17 cellular contexts compared by ENCODE assay signal in genomic region chr12:1130164-1130563, GRCh38.
A peak's percentile ranks its signal among the peaks of the same experiment; 100 is the strongest.
DNase-seq lines count a peak whose midpoint lies in the region; ATAC-seq, FAIRE-seq and TF ChIP-seq lines count a peak whose summit lies in the region.
"Had no signal": no experiment of that assay in that cellular context is flagged by ENCODE, and none has a peak within 500 bp of the region (broad histone marks: within the 10 kb centered on the region; RNA-seq: fewer than 3 reads in every experiment).

No MANE protein-coding gene starts in this region.

- FAIRE-seq in astrocyte (lab: Jason Lieb, UNC): no peak

- H3K4me1 ChIP-seq in astrocyte (ENCODE audit: insufficient read depth, low read length) (no peaks in the 10 kb centered on the region), mesendoderm (ENCODE audit: control insufficient read depth, low read depth, low read length) (no peaks in the 10 kb centered on the region)
- peaks cover 4% of the 10 kb centered on the region for H3K4me1 ChIP-seq in effector memory CD4-positive, alpha-beta T cell (ENCODE audit: control insufficient read depth, insufficient read depth, low read length, poor library complexity, severe bottlenecking)
- H3K4me1 ChIP-seq: tibial nerve had no signal

- no peak overlapping the region for H4K5ac ChIP-seq in mesendoderm (ENCODE audit: low read length)

- H4K8ac ChIP-seq in mesendoderm (ENCODE audit: low read depth, low read length): no peak overlapping the region

- WGBS in mesendoderm (ENCODE audit: extremely low coverage, insufficient coverage, low lambda C conversion rate): no CpG with 5 or more reads among the region's 3 CpGs

- peaks cover 3% of the 10 kb centered on the region for H4K20me1 ChIP-seq in astrocyte (ENCODE audit: insufficient read depth, low read length)

- TF ChIP-seq CTCF in astrocyte (IDR thresholded peaks at IDR 0.05; ENCODE audit: insufficient read depth, low read depth, low read length): no peak

- peak; percentile 93 for DNase-seq in DMS53 (lab: John Stamatoyannopoulos, UW)
- DNase-seq in LoVo (ENCODE audit: low spot score): peak; percentile 86
- no peak for DNase-seq in astrocyte (ENCODE audit: low read depth)
- DNase-seq in mesendoderm: peak; percentile 26
- no peak for DNase-seq in NCI-H446 treated with DMSO at 0.1 percent for 48 hours (lab: John Stamatoyannopoulos, UW)
- no peak for DNase-seq in effector memory CD4-positive, alpha-beta T cell
- DNase-seq in posterior cingulate gyrus: no peak
- DNase-seq: activated CD4-positive, alpha-beta memory T cell treated with anti-CD3 and anti-CD28 coated beads for 36 hours; activated naive CD4-positive, alpha-beta T cell treated with anti-CD3 and anti-CD28 coated beads for 36 hours; dorsolateral prefrontal cortex; NCI-H345; right cardiac atrium had no signal

- no peaks in the 10 kb centered on the region for H3K79me1 ChIP-seq in mesendoderm (ENCODE audit: low read length)

- H3K23ac ChIP-seq in mesendoderm (ENCODE audit: low read length): no peak overlapping the region

- no peak for ATAC-seq in GM18907 (IDR thresholded peaks at IDR 0.05; ENCODE audit: unreplicated experiment)
- ATAC-seq: right cardiac atrium had no signal

- H2BK5ac ChIP-seq in mesendoderm (ENCODE audit: low read length): no peak overlapping the region

- H3K9me3 ChIP-seq in astrocyte (ENCODE audit: insufficient read depth, low read depth, low read length): no peaks in the 10 kb centered on the region
- no peaks in the 10 kb centered on the region for H3K9me3 ChIP-seq in effector memory CD4-positive, alpha-beta T cell (ENCODE audit: control insufficient read depth, low read length)
- H3K9me3 ChIP-seq: tibial nerve had no signal

- no peaks in the 10 kb centered on the region for H3K36me3 ChIP-seq in astrocyte (ENCODE audit: insufficient read depth, low read length)
- H3K36me3 ChIP-seq in mesendoderm (ENCODE audit: control insufficient read depth, insufficient read depth, low read length): no peaks in the 10 kb centered on the region
- H3K36me3 ChIP-seq in effector memory CD4-positive, alpha-beta T cell (ENCODE audit: control insufficient read depth, insufficient read depth, low read length): no peaks in the 10 kb centered on the region

- H3K27me3 Mint-ChIP-seq in astrocyte (ENCODE audit: low read depth, unreplicated experiment): no peaks in the 10 kb centered on the region
- H3K27me3 Mint-ChIP-seq: activated CD4-positive, alpha-beta memory T cell treated with anti-CD3 and anti-CD28 coated beads for 36 hours; memory B cell had no signal

- H2BK15ac ChIP-seq in mesendoderm (replicated peaks; ENCODE audit: low read depth): no peak overlapping the region

- H3K4me2 ChIP-seq in astrocyte (ENCODE audit: low read length) (no peak overlapping the region), mesendoderm (ENCODE audit: low read length) (no peak overlapping the region)

- H2AFZ ChIP-seq in astrocyte (ENCODE audit: low read depth, low read length): no peak overlapping the region

- H3K4me3 ChIP-seq in astrocyte (ENCODE audit: insufficient read depth, low read depth, low read length) (no peak overlapping the region), mesendoderm (ENCODE audit: low read length) (no peak overlapping the region)
- H3K4me3 ChIP-seq in effector memory CD4-positive, alpha-beta T cell (ENCODE audit: insufficient read depth, low read depth, low read length, poor library complexity, severe bottlenecking): no peak overlapping the region
- H3K4me3 ChIP-seq: dorsolateral prefrontal cortex, SK-N-MC, tibial nerve had no signal

- H3K27ac ChIP-seq in astrocyte (ENCODE audit: low read depth, low read length): no peak overlapping the region
- no peak overlapping the region for H3K27ac ChIP-seq in mesendoderm (ENCODE audit: low read depth, low read length)
- no peak overlapping the region for H3K27ac ChIP-seq in effector memory CD4-positive, alpha-beta T cell (ENCODE audit: insufficient read depth, low read length, poor library complexity, severe bottlenecking)
- H3K27ac ChIP-seq: SK-N-MC, tibial nerve had no signal

- H3K4me1 Mint-ChIP-seq in astrocyte (ENCODE audit: low read depth, unreplicated experiment): peaks cover 12% of the 10 kb centered on the region
- H3K4me1 Mint-ChIP-seq: CD14-positive monocyte, memory B cell had no signal

- no peak overlapping the region for H3K9ac ChIP-seq in astrocyte (ENCODE audit: low read length)
- no peak overlapping the region for H3K9ac ChIP-seq in mesendoderm (ENCODE audit: low read length)

- no peak overlapping the region for H3K4me3 Mint-ChIP-seq in astrocyte (ENCODE audit: unreplicated experiment)
- H3K4me3 Mint-ChIP-seq: activated CD4-positive, alpha-beta memory T cell treated with anti-CD3 and anti-CD28 coated beads for 36 hours; activated naive CD4-positive, alpha-beta T cell treated with anti-CD3 and anti-CD28 coated beads for 36 hours; CD14-positive monocyte; memory B cell had no signal

- H3K27ac Mint-ChIP-seq in astrocyte (ENCODE audit: unreplicated experiment): peak overlapping the region; percentile 8
- H3K27ac Mint-ChIP-seq: activated CD4-positive, alpha-beta memory T cell treated with anti-CD3 and anti-CD28 coated beads for 36 hours; activated naive CD4-positive, alpha-beta T cell treated with anti-CD3 and anti-CD28 coated beads for 36 hours had no signal

- no peak overlapping the region for H3K56ac ChIP-seq in mesendoderm (ENCODE audit: low read length)

- H3K4ac ChIP-seq in mesendoderm (ENCODE audit: low read depth, low read length): no peak overlapping the region

- H3K79me2 ChIP-seq in astrocyte (ENCODE audit: insufficient read depth, low read length): no peaks in the 10 kb centered on the region
- no peaks in the 10 kb centered on the region for H3K79me2 ChIP-seq in mesendoderm (ENCODE audit: control insufficient read depth, insufficient read depth, low read length)

- no peak overlapping the region for H3K18ac ChIP-seq in mesendoderm (ENCODE audit: low read length)

- H3K36me3 Mint-ChIP-seq in astrocyte (ENCODE audit: low read depth, unreplicated experiment): peaks cover 4% of the 10 kb centered on the region

- no peak overlapping the region for H2BK120ac ChIP-seq in mesendoderm (ENCODE audit: low read depth, low read length)

- intact Hi-C loops in posterior cingulate gyrus (cut with DNase I): no loop called here

- H2AK5ac ChIP-seq in mesendoderm (ENCODE audit: low read length): no peak overlapping the region

- H3K9me3 Mint-ChIP-seq in astrocyte (ENCODE audit: unreplicated experiment): no peaks in the 10 kb centered on the region
- H3K9me3 Mint-ChIP-seq: activated CD4-positive, alpha-beta memory T cell treated with anti-CD3 and anti-CD28 coated beads for 36 hours; activated naive CD4-positive, alpha-beta T cell treated with anti-CD3 and anti-CD28 coated beads for 36 hours; CD14-positive monocyte had no signal

- H3K27me3 ChIP-seq in astrocyte (ENCODE audit: insufficient read depth, low read length) (no peaks in the 10 kb centered on the region), mesendoderm (ENCODE audit: insufficient read depth, low read length, poor library complexity) (no peaks in the 10 kb centered on the region)
- no peaks in the 10 kb centered on the region for H3K27me3 ChIP-seq in effector memory CD4-positive, alpha-beta T cell (replicated peaks; ENCODE audit: control insufficient read depth, insufficient read depth, low read length, poor library complexity, severe bottlenecking)
- H3K27me3 ChIP-seq: dorsolateral prefrontal cortex, tibial nerve had no signal

Comparison
In these comparisons a context has a peak if more than half of its experiments do, and no peak if none do; other contexts are left out.
1. DNase-seq: peak in DMS53 (single experiment), LoVo (single experiment) and mesendoderm (single experiment); none in astrocyte (single experiment), NCI-H446 treated with DMSO at 0.1 percent for 48 hours (single experiment), effector memory CD4-positive, alpha-beta T cell (0 of 3) and posterior cingulate gyrus (0 of 10).